Comparison of ENCODE assay signal across 1 cellular context in the genomic region with DNA sequence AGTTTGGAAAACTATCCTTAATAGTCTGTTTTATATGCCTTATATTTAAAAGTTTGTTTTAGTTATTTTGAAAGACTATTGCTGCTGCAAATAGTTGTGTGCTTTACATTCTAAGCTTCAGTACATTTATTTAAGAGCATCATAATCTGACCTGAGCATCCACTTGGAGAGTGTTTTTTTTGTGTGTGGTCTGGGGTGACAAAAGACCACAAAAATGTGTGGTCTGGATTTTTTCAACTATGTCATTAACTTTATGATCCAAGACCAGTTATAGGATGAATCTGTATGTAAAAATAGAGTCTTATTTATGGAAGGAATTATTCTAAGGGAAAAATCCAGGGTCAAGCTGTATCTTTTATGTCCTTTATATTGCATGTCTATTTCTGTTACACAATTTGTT.
TF ChIP-seq lines count a peak whose summit lies in the region.

No MANE protein-coding gene starts in this region.

TF ChIP-seq in SK-N-SH, 30 proteins besides CTCF, POLR2A, EP300 and RAD21:
- peak; percentile 82 for TF ChIP-seq TCF12 (IDR thresholded peaks at IDR 0.05)
- TF ChIP-seq PBX3 (IDR thresholded peaks at IDR 0.05) = peak; percentile 59
- TF ChIP-seq FOXJ3 (CRISPR knock-in tag; IDR thresholded peaks at IDR 0.05) = no peak
- TF ChIP-seq MEF2A (IDR thresholded peaks at IDR 0.05; ENCODE audit: borderline replicate concordance, low read depth) = peak; percentile 61
